In genomic region chr5:90387508-90387907, GRCh38 we compare ENCODE assay signal across 27 cellular contexts.
"Had no signal": no experiment of that assay in that cellular context is flagged by ENCODE, and none has a peak within 500 bp of the region (broad histone marks: within the 10 kb centered on the region; RNA-seq: fewer than 3 reads in every experiment).

No MANE protein-coding gene starts in this region.

- H3K9me3 ChIP-seq: ovary, psoas muscle, right lobe of liver, sigmoid colon, suprapubic skin, testis, tibial artery, transverse colon, upper lobe of right lung, uterus had no signal

- H3K79me2 ChIP-seq: parathyroid adenoma had no signal

- H3K4me3 ChIP-seq: neural progenitor cell, ovary, psoas muscle, right lobe of liver, sigmoid colon, suprapubic skin, testis, tibial artery, transverse colon, upper lobe of right lung, uterus had no signal

- H3K27ac ChIP-seq: neural progenitor cell, ovary, parathyroid adenoma, psoas muscle, right lobe of liver, sigmoid colon, suprapubic skin, testis, tibial artery, transverse colon, upper lobe of right lung, uterus had no signal

- ATAC-seq: natural killer cell; psoas muscle; right cardiac atrium; right lobe of liver; stimulated activated memory B cell treated with anti-CD40 and anti-IgM and Interleukin-4, amounts not matched to agents 10 μg/mL and 1 μg/mL and 100 μg/mL, for 72 hours; stimulated activated naive CD8-positive, alpha-beta T cell treated with anti-CD3 and anti-CD28 coated beads, Interleukin-15, amount 100 ng/mL, for 72 hours; stimulated activated naive CD8-positive, alpha-beta T cell treated with anti-CD3 and anti-CD28 coated beads, Interleukin-15, Interleukin-2, amounts not matched to agents 100 U/mL and 50 U/mL, for 24 hours; upper lobe of right lung had no signal

- H3K4me2 ChIP-seq: neural progenitor cell had no signal

- DNase-seq: natural killer cell; occipital lobe; ovary; posterior cingulate gyrus; psoas muscle; right cardiac atrium; right lobe of liver; sigmoid colon; small intestine; stimulated activated CD4-positive, alpha-beta T cell treated with anti-CD3 and anti-CD28 coated beads, Interleukin-15, amount 100 ng/mL, for 24 hours; stimulated activated CD4-positive, alpha-beta T cell treated with anti-CD3 and anti-CD28 coated beads, Interleukin-2, amount 100 ng/mL, for 24 hours; stimulated activated CD4-positive, alpha-beta T cell treated with anti-CD3 and anti-CD28 coated beads, Interleukin-4, amount 100 ng/mL, for 1 hour; stimulated activated CD4-positive, alpha-beta T cell treated with anti-CD3 and anti-CD28 coated beads, Interleukin-4, amount 100 ng/mL, for 4 hours; stimulated activated CD8-positive, alpha-beta memory T cell treated with anti-CD3 and anti-CD28 coated beads, Interleukin-4, amount 100 ng/mL, for 48 hours; stimulated activated naive CD4-positive, alpha-beta T cell; stimulated activated naive CD8-positive, alpha-beta T cell treated with anti-CD3 and anti-CD28 coated beads, Interleukin-15, amount 100 ng/mL, for 72 hours; stimulated activated naive CD8-positive, alpha-beta T cell treated with anti-CD3 and anti-CD28 coated beads, Interleukin-15, Interleukin-2, amounts not matched to agents 100 U/mL and 50 U/mL, for 24 hours; substantia nigra; testis; tibial artery; transverse colon; upper lobe of right lung; uterus had no signal

- H3K27me3 ChIP-seq: neural progenitor cell, ovary, right lobe of liver, sigmoid colon, suprapubic skin, testis, tibial artery, transverse colon, upper lobe of right lung, uterus had no signal

- H2AFZ ChIP-seq: neural progenitor cell, parathyroid adenoma had no signal

- H3K9ac ChIP-seq: neural progenitor cell, parathyroid adenoma had no signal

- H3K36me3 ChIP-seq: ovary, right lobe of liver, tibial artery, transverse colon, upper lobe of right lung, uterus had no signal

- H3K4me1 ChIP-seq: neural progenitor cell, parathyroid adenoma, psoas muscle, right lobe of liver, sigmoid colon, suprapubic skin, testis, tibial artery, transverse colon, upper lobe of right lung, uterus had no signal

- FAIRE-seq: small intestine had no signal
